Comparison of ENCODE assay signal across 28 cellular contexts in genomic region chr1:232812560-232812959, GRCh38.
"Had no signal": no experiment of that assay in that cellular context is flagged by ENCODE, and none has a peak within 500 bp of the region (broad histone marks: within the 10 kb centered on the region; RNA-seq: fewer than 3 reads in every experiment).

No MANE protein-coding gene starts in this region.

- H2AFZ ChIP-seq: neural progenitor cell, parathyroid adenoma had no signal

- H3K27ac ChIP-seq: neural progenitor cell, ovary, parathyroid adenoma, psoas muscle, right lobe of liver, sigmoid colon, stomach, thoracic aorta, thyroid gland, tibial nerve, upper lobe of left lung, vagina had no signal

- H3K9ac ChIP-seq: neural progenitor cell, parathyroid adenoma had no signal

- H3K36me3 ChIP-seq: neural progenitor cell, ovary, right lobe of liver, sigmoid colon, stomach, thoracic aorta, thyroid gland, tibial nerve, upper lobe of left lung, vagina had no signal

- H3K9me3 ChIP-seq: ovary, psoas muscle, right lobe of liver, sigmoid colon, thyroid gland, upper lobe of left lung, vagina had no signal

- FAIRE-seq: small intestine, urothelium cell line had no signal

- H3K27ac Mint-ChIP-seq: natural killer cell treated with Interleukin-12 subunit alpha and Interleukin-12 subunit beta and Interleukin-15 and Interleukin-18, amount 100 ng/mL, for 72 hours; neural progenitor cell; progenitor cell of endocrine pancreas; stimulated activated effector memory CD8-positive, alpha-beta T cell treated with anti-CD3 and anti-CD28 coated beads, Interleukin-12 subunit alpha, Interleukin-12 subunit beta, amount 100 ng/mL, for 72 hours; stimulated activated naive B cell treated with anti-CD40 and anti-IgM and Interleukin-4, amounts not matched to agents 10 μg/mL and 1 μg/mL and 100 μg/mL, for 72 hours; stimulated activated naive CD8-positive, alpha-beta T cell treated with anti-CD3 and anti-CD28 coated beads, Interleukin-15, Interleukin-2, amounts not matched to agents 100 ng/mL and 50 ng/mL, for 24 hours had no signal

- H3K4me2 ChIP-seq: neural progenitor cell had no signal

- H3K79me2 ChIP-seq: parathyroid adenoma had no signal

- H3K27me3 Mint-ChIP-seq: natural killer cell treated with Interleukin-12 subunit alpha and Interleukin-12 subunit beta and Interleukin-15 and Interleukin-18, amount 100 ng/mL, for 72 hours; stimulated activated naive B cell treated with anti-CD40 and anti-IgM and Interleukin-4, amounts not matched to agents 10 μg/mL and 1 μg/mL and 100 μg/mL, for 72 hours; stimulated activated naive CD8-positive, alpha-beta T cell treated with anti-CD3 and anti-CD28 coated beads, Interleukin-15, Interleukin-2, amounts not matched to agents 100 ng/mL and 50 ng/mL, for 24 hours had no signal

- H3K4me3 ChIP-seq: neural progenitor cell, ovary, psoas muscle, right lobe of liver, sigmoid colon, stomach, thoracic aorta, thyroid gland, tibial nerve, upper lobe of left lung, vagina had no signal

- H3K27me3 ChIP-seq: neural progenitor cell, ovary, right lobe of liver, sigmoid colon, stomach, thyroid gland, tibial nerve, upper lobe of left lung, vagina had no signal

- H3K4me3 Mint-ChIP-seq: natural killer cell treated with Interleukin-12 subunit alpha and Interleukin-12 subunit beta and Interleukin-15 and Interleukin-18, amount 100 ng/mL, for 72 hours; neural progenitor cell; stimulated activated effector memory CD8-positive, alpha-beta T cell treated with anti-CD3 and anti-CD28 coated beads, Interleukin-12 subunit alpha, Interleukin-12 subunit beta, amount 100 ng/mL, for 72 hours; stimulated activated naive B cell treated with anti-CD40 and anti-IgM and Interleukin-4, amounts not matched to agents 10 μg/mL and 1 μg/mL and 100 μg/mL, for 72 hours; stimulated activated naive CD8-positive, alpha-beta T cell treated with anti-CD3 and anti-CD28 coated beads, Interleukin-15, Interleukin-2, amounts not matched to agents 100 ng/mL and 50 ng/mL, for 24 hours had no signal

- H3K36me3 Mint-ChIP-seq: natural killer cell treated with Interleukin-12 subunit alpha and Interleukin-12 subunit beta and Interleukin-15 and Interleukin-18, amount 100 ng/mL, for 72 hours; neural progenitor cell; stimulated activated effector memory CD8-positive, alpha-beta T cell treated with anti-CD3 and anti-CD28 coated beads, Interleukin-12 subunit alpha, Interleukin-12 subunit beta, amount 100 ng/mL, for 72 hours had no signal

- ATAC-seq: natural killer cell treated with Interleukin-12 subunit alpha and Interleukin-12 subunit beta and Interleukin-15 and Interleukin-18, amount 100 ng/mL, for 72 hours; psoas muscle; right cardiac atrium; right lobe of liver; stimulated activated effector memory CD8-positive, alpha-beta T cell treated with anti-CD3 and anti-CD28 coated beads, Interleukin-12 subunit alpha, Interleukin-12 subunit beta, amount 100 ng/mL, for 72 hours; stimulated activated naive B cell treated with anti-CD40 and anti-IgM and Interleukin-4, amounts not matched to agents 10 μg/mL and 1 μg/mL and 100 μg/mL, for 72 hours had no signal

- DNase-seq: occipital lobe; ovary; posterior cingulate gyrus; psoas muscle; right cardiac atrium; right lobe of liver; sigmoid colon; small intestine; stimulated activated CD4-positive, alpha-beta T cell treated with anti-CD3 and anti-CD28 coated beads, Interleukin-15, amount 100 ng/mL, for 24 hours; stimulated activated CD4-positive, alpha-beta T cell treated with anti-CD3 and anti-CD28 coated beads, Interleukin-2, amount 100 ng/mL, for 24 hours; stimulated activated CD4-positive, alpha-beta T cell treated with anti-CD3 and anti-CD28 coated beads, Interleukin-2, amount 100 ng/mL, for 48 hours; stimulated activated CD4-positive, alpha-beta T cell treated with anti-CD3 and anti-CD28 coated beads, Interleukin-4, amount 100 ng/mL, for 24 hours; stimulated activated naive B cell treated with anti-CD40 and anti-IgM and Interleukin-4, amounts not matched to agents 10 μg/mL and 1 μg/mL and 100 μg/mL, for 72 hours; stimulated activated naive CD4-positive, alpha-beta T cell treated with Interleukin-2 at 50 U/mL for 16 hours; stomach; thyroid gland; trophoblast cell; upper lobe of left lung had no signal

- H3K4me1 ChIP-seq: parathyroid adenoma, right lobe of liver, sigmoid colon, stomach, tibial nerve, vagina had no signal

- H3K4me1 Mint-ChIP-seq: stimulated activated effector memory CD8-positive, alpha-beta T cell treated with anti-CD3 and anti-CD28 coated beads, Interleukin-12 subunit alpha, Interleukin-12 subunit beta, amount 100 ng/mL, for 72 hours; stimulated activated naive B cell treated with anti-CD40 and anti-IgM and Interleukin-4, amounts not matched to agents 10 μg/mL and 1 μg/mL and 100 μg/mL, for 72 hours had no signal
